Comparison of ENCODE assay signal across 8 cellular contexts in genomic region chr22:31400023-31400397, GRCh38. TPM values are rescaled to one million over a fixed set of nuclear protein-coding genes. Genes with fewer than 3 reads are reported as not detected.
A peak's percentile ranks its signal among the peaks of the same experiment; 100 is the strongest.
DNase-seq lines count a peak whose midpoint lies in the region; FAIRE-seq and TF ChIP-seq lines count a peak whose summit lies in the region.

No MANE protein-coding gene starts in this region.

- peak overlapping the region; percentile 94 to 98 (median 95) for H3K4me3 Mint-ChIP-seq in immature natural killer cell

- 1 to 2% (median 1%) methylated on average over 11 of the region's 11 CpGs for WGBS in stomach, 5 donors

- no peak for TF ChIP-seq EP300 in stomach (IDR thresholded peaks at IDR 0.05)

- peak; percentile 11 for DNase-seq in ACHN
- DNase-seq in HAP-1 (ENCODE audit: low spot score in 2 of 2), result peak in 1 of 2 experiments; percentile 14
- DNase-seq in adipocyte (ENCODE audit: low read depth), result peak; percentile 72
- DNase-seq in immature natural killer cell, result no peak
- no peak for DNase-seq in stomach
- no peak for DNase-seq in MV-4-11 (lab: John Stamatoyannopoulos, UW)
- no peak for DNase-seq in SHP77 treated with DMSO at 0.1 percent for 48 hours (lab: John Stamatoyannopoulos, UW)
- no peak for DNase-seq in HTR-8/SVneo (ENCODE audit: insufficient read length, low spot score)

- peaks cover 20 to 31% of the 10 kb centered on the region in 2 donors for H3K4me1 Mint-ChIP-seq in immature natural killer cell

- TF ChIP-seq CTCF in stomach (IDR thresholded peaks at IDR 0.05), result no peak

- no peak for FAIRE-seq in HTR-8/SVneo (lab: Jason Lieb, UNC)

- H3K4me1 ChIP-seq in HAP-1, result peaks cover 8% of the 10 kb centered on the region
- H3K4me1 ChIP-seq in adipocyte (ENCODE audit: control insufficient read depth, insufficient read depth, low read length), result peaks cover 28% of the 10 kb centered on the region
- H3K4me1 ChIP-seq in stomach, result peaks cover 14 to 46% (median 28%) of the 10 kb centered on the region in 4 donors

- H3K36me3 ChIP-seq in HAP-1 (replicated peaks) (peaks cover 39% of the 10 kb centered on the region), adipocyte (ENCODE audit: control insufficient read depth, insufficient read depth, low read length, severe bottlenecking) (peaks cover 33% of the 10 kb centered on the region), stomach (peaks cover 24 to 39% (median 33%) of the 10 kb centered on the region in 4 donors)

- peak overlapping the region; percentile 91 to 98 (median 96) for H3K27ac Mint-ChIP-seq in immature natural killer cell

- H3K27me3 ChIP-seq in HAP-1 (ENCODE audit: low read depth) (no peaks in the 10 kb centered on the region), adipocyte (replicated peaks; ENCODE audit: control insufficient read depth, insufficient read depth, low read length) (no peaks in the 10 kb centered on the region), stomach (no peaks in the 10 kb centered on the region)

- no peaks in the 10 kb centered on the region for H3K9me3 Mint-ChIP-seq in immature natural killer cell

- H3K27me3 Mint-ChIP-seq in immature natural killer cell (ENCODE audit: low read depth in 3 of 3), result peaks cover 0 to 3% (median 0%) of the 10 kb centered on the region in 3 donors

- TF ChIP-seq POLR2A in stomach (IDR thresholded peaks at IDR 0.05), result no peak

- peak overlapping the region; percentile 90 for H3K4me3 ChIP-seq in HAP-1
- H3K4me3 ChIP-seq in adipocyte (ENCODE audit: low read length), result peak overlapping the region; percentile 89
- peak overlapping the region; percentile 73 to 86 (median 78) for H3K4me3 ChIP-seq in stomach

- H3K27ac ChIP-seq in stomach, result peak overlapping the region; percentile 74 to 91 (median 86)

- H3K9me3 ChIP-seq in HAP-1 (no peaks in the 10 kb centered on the region), adipocyte (ENCODE audit: control insufficient read depth, low read length) (no peaks in the 10 kb centered on the region), stomach (no peaks in the 10 kb centered on the region)

- H3K36me3 Mint-ChIP-seq in immature natural killer cell, result peaks cover 5 to 8% (median 6%) of the 10 kb centered on the region in 3 donors

- peak overlapping the region; percentile 94 for H3K9ac ChIP-seq in adipocyte (ENCODE audit: low read length)

- in situ Hi-C loops in ACHN (cut with HindIII; ENCODE audit: low pct_ligation_motif_present, low pct_unique_long_range_greater_than_20kb, low sequenced_read_pairs), result no loop called here
- in situ Hi-C loops in HAP-1 (cut with MboI; ENCODE audit: low sequenced_read_pairs), result no loop called here

- intact Hi-C loops in stomach (cut with DNase I; ENCODE audit: low total_unique reads), result no loop called here

RNA-seq across cellular contexts. Expression of gene DRG1, which starts 0.6 kb away (rescaled TPM):
- polyA plus RNA-seq in immature natural killer cell (100 to 1,000 TPM in 2 of 3 donors, 10 to 100 TPM in 1; 82.0 to 129 (median 105) TPM), stomach (10 to 100 TPM; 43.9 to 51.2 (median 46.2) TPM)
- total RNA-seq in stomach, result 10 to 100 TPM in 4 of 5 donors, 1 to 10 TPM in 1; 9.4 to 62.2 (median 35.0) TPM

RNA-seq across cellular contexts. Expression of gene PATZ1, which starts 53.9 kb away (rescaled TPM):
- polyA plus RNA-seq in immature natural killer cell, result 1 to 10 TPM; 4.5 to 9.1 (median 5.3) TPM
- total RNA-seq in stomach, result 10 to 100 TPM in 3 of 5 donors, 1 to 10 TPM in 2; 4.9 to 20.9 (median 14.1) TPM
- polyA plus RNA-seq in stomach, result 10 to 100 TPM in 2 of 3 donors, 1 to 10 TPM in 1; 7.8 to 21.1 (median 13.8) TPM

Comparison
In these comparisons a context has a peak if more than half of its experiments do, and no peak if none do; other contexts are left out.
1. DNase-seq: peak in ACHN (single experiment) and adipocyte (single experiment); none in immature natural killer cell (0 of 3), stomach (single experiment), MV-4-11 (single experiment), SHP77 treated with DMSO at 0.1 percent for 48 hours (single experiment) and HTR-8/SVneo (single experiment).
2. Peak in every context shown above with its lines, with median percentiles within 50 percentile points of each other: H3K4me3 ChIP-seq.